ENCODE assay signal across 22 cellular contexts in genomic region chrX:127259742-127260141, GRCh38.
"Had no signal": no experiment of that assay in that cellular context is flagged by ENCODE, and none has a peak within 500 bp of the region (broad histone marks: within the 10 kb centered on the region; RNA-seq: fewer than 3 reads in every experiment).

No MANE protein-coding gene starts in this region.

- H3K4me3 ChIP-seq: MG63, PC-9, Peyer's patch, SJSA1, SK-N-MC had no signal

- ATAC-seq: Right ventricle myocardium inferior had no signal

- H3K27ac ChIP-seq: HL-60, PC-9, Peyer's patch, SJSA1, SK-N-MC had no signal

- DNase-seq: KBM-7, MG63, MV-4-11, NCI-H1048, NCI-H1105, NCI-H1417 treated with DMSO at 0.1 percent for 48 hours, NCI-H146, NCI-H1694 treated with DMSO at 0.1 percent for 48 hours, NCI-H1930, NCI-H2081, NCI-H2107, NCI-H2227 treated with DMSO at 0.1 percent for 48 hours, NCI-H524, NCI-H526 treated with DMSO at 0.1 percent for 48 hours, NCI-H748 treated with DMSO at 0.1 percent for 48 hours, PC-9, Peyer's patch, SHP77 treated with DMSO at 0.1 percent for 48 hours had no signal

- H3K36me3 ChIP-seq: MG63, Peyer's patch, SJSA1 had no signal

- H3K4me1 ChIP-seq: Peyer's patch, SJSA1 had no signal

- H3K27me3 ChIP-seq: MG63, Peyer's patch, SJSA1 had no signal

- H3K4me2 ChIP-seq: PC-9 had no signal
